ENCODE assay signal across 7 cellular contexts in genomic region chr9:100421116-100421515, GRCh38. TPM values are rescaled to one million over a fixed set of nuclear protein-coding genes. Genes with fewer than 3 reads are reported as not detected.
DNase-seq lines count a peak whose midpoint lies in the region; ATAC-seq, FAIRE-seq and TF ChIP-seq lines count a peak whose summit lies in the region.
"Not testable (repeated sequence)": the region's sequence is repeated elsewhere in the genome, so short reads cannot be mapped to it uniquely, and the experiment has no call there.
"Had no signal": no experiment of that assay in that cellular context is flagged by ENCODE, and none has a peak within 500 bp of the region (broad histone marks: within the 10 kb centered on the region; RNA-seq: fewer than 3 reads in every experiment).

No MANE protein-coding gene starts in this region.

- intact Hi-C loops in IMR-90 (cut with micrococcal nuclease), result loop anchor here (10.0 kb wide), 1 partner anchor 1236 kb away; no protein-coding TSS in a partner anchor

- not testable (repeated sequence) for H4K91ac ChIP-seq in IMR-90 (ENCODE audit: insufficient read depth, low read depth, low read length)

- DNase-seq in EL, result peak; percentile 45
- not testable (repeated sequence) for DNase-seq in H54 (ENCODE audit: insufficient read length, low spot score); astrocyte (ENCODE audit: low read depth)
- DNase-seq in IMR-90, result peak; percentile 45
- peak; percentile 22 for DNase-seq in RCC 7860 (ENCODE audit: low spot score)
- peak; percentile 45 for DNase-seq in choroid plexus epithelial cell (ENCODE audit: low read depth)

- TF ChIP-seq POLR2A in H54 (IDR thresholded peaks at IDR 0.05; ENCODE audit: low read depth, low read length); IMR-90 (IDR thresholded peaks at IDR 0.05; ENCODE audit: low read depth, low read length): not testable (repeated sequence)

- H3K9me3 ChIP-seq in IMR-90 (ENCODE audit: control insufficient read depth, insufficient read depth, low read length); astrocyte (ENCODE audit: insufficient read depth, low read depth, low read length): not testable (repeated sequence)

- H3K27me3 ChIP-seq in IMR-90 (ENCODE audit: control insufficient read depth, insufficient read depth, low read length); astrocyte (ENCODE audit: insufficient read depth, low read length): not testable (repeated sequence)

- H3K4me3 ChIP-seq in IMR-90 (ENCODE audit: insufficient read depth, low read depth, low read length); astrocyte (ENCODE audit: insufficient read depth, low read depth, low read length); choroid plexus epithelial cell (ENCODE audit: low read depth, low read length): not testable (repeated sequence)

- not testable (repeated sequence) for H3K9me1 ChIP-seq in IMR-90 (ENCODE audit: insufficient read depth, low read length)

- not testable (repeated sequence) for H3K79me1 ChIP-seq in IMR-90 (ENCODE audit: low read depth in 1 of 2, low read length in 2 of 2)

- not testable (repeated sequence) for H3K36me3 ChIP-seq in IMR-90 (ENCODE audit: control insufficient read depth, insufficient read depth, low read length); astrocyte (ENCODE audit: insufficient read depth, low read length)

- H3K14ac ChIP-seq in IMR-90 (replicated peaks; ENCODE audit: low read depth, low read length), result not testable (repeated sequence)

- POLR2A ChIA-PET in IMR-90 (lab: Charles Lee; ENCODE audit: unreplicated experiment), result not testable (repeated sequence)

- H3K23ac ChIP-seq in IMR-90 (ENCODE audit: low read depth, low read length), result not testable (repeated sequence)

- CTCF ChIA-PET in IMR-90 (lab: Yijun Ruan, JAX), result not testable (repeated sequence)

- H4K20me1 ChIP-seq in IMR-90 (ENCODE audit: insufficient read depth, low read length); astrocyte (ENCODE audit: insufficient read depth, low read length): not testable (repeated sequence)

- not testable (repeated sequence) for H3K36me3 Mint-ChIP-seq in astrocyte (ENCODE audit: low read depth, unreplicated experiment)

- H2BK15ac ChIP-seq in IMR-90 (ENCODE audit: low read depth, low read length), result not testable (repeated sequence)

- not testable (repeated sequence) for H3K4ac ChIP-seq in IMR-90 (ENCODE audit: low read depth, low read length)

- not testable (repeated sequence) for ATAC-seq in IMR-90 (ENCODE audit: low read depth)

- H3K18ac ChIP-seq in IMR-90 (ENCODE audit: low read depth, low read length), result not testable (repeated sequence)

- not testable (repeated sequence) for H2BK120ac ChIP-seq in IMR-90 (ENCODE audit: low read depth, low read length)

- not testable (repeated sequence) for H2AK5ac ChIP-seq in IMR-90 (ENCODE audit: low read depth, low read length)

- H2AFZ ChIP-seq in IMR-90 (replicated peaks; ENCODE audit: low read length, poor library complexity); astrocyte (ENCODE audit: low read depth, low read length): not testable (repeated sequence)

- not testable (repeated sequence) for H3K27me3 Mint-ChIP-seq in astrocyte (ENCODE audit: low read depth, unreplicated experiment)

- not testable (repeated sequence) for H3K79me2 ChIP-seq in astrocyte (ENCODE audit: insufficient read depth, low read length)

- not testable (repeated sequence) for TF ChIP-seq RAD21 in IMR-90 (IDR thresholded peaks at IDR 0.05; ENCODE audit: low read length)

- H3K56ac ChIP-seq in IMR-90 (ENCODE audit: extremely low read depth, insufficient read depth, low read length), result not testable (repeated sequence)

- not testable (repeated sequence) for H3K9ac ChIP-seq in IMR-90 (ENCODE audit: low read depth, low read length); astrocyte (ENCODE audit: low read length)

- peak; percentile 30 for FAIRE-seq in H54 (lab: Jason Lieb, UNC)
- FAIRE-seq in RCC 7860 (lab: Jason Lieb, UNC); astrocyte (lab: Jason Lieb, UNC): not testable (repeated sequence)

- not testable (repeated sequence) for H3K27ac ChIP-seq in IMR-90 (ENCODE audit: insufficient read depth, low read length)
- peak overlapping the region; percentile 37 for H3K27ac ChIP-seq in astrocyte (ENCODE audit: low read depth, low read length)

- not testable (repeated sequence) for TF ChIP-seq CTCF in IMR-90 (conservative IDR thresholded peaks at IDR 0.05; ENCODE audit: low read depth, low read length); astrocyte (IDR thresholded peaks at IDR 0.05; ENCODE audit: insufficient read depth, low read depth, low read length); choroid plexus epithelial cell (conservative IDR thresholded peaks at IDR 0.05; ENCODE audit: low read depth, low read length)

- H2AK9ac ChIP-seq in IMR-90 (replicated peaks; ENCODE audit: low read depth, low read length, poor library complexity), result not testable (repeated sequence)

- H3K4me1 ChIP-seq in IMR-90 (ENCODE audit: control insufficient read depth, insufficient read depth, low read length); astrocyte (ENCODE audit: insufficient read depth, low read length): not testable (repeated sequence)

- H2BK20ac ChIP-seq in IMR-90 (ENCODE audit: low read depth, low read length), result not testable (repeated sequence)

- H3K4me1 Mint-ChIP-seq in astrocyte (ENCODE audit: low read depth, unreplicated experiment), result not testable (repeated sequence)

- H3K4me2 ChIP-seq in IMR-90 (ENCODE audit: low read depth, low read length), result not testable (repeated sequence)
- peak overlapping the region; percentile 19 for H3K4me2 ChIP-seq in astrocyte (ENCODE audit: low read length)

- not testable (repeated sequence) for H4K5ac ChIP-seq in IMR-90 (ENCODE audit: low read depth, low read length)

- H2BK5ac ChIP-seq in IMR-90 (ENCODE audit: low read depth, low read length, poor library complexity, severe bottlenecking), result not testable (repeated sequence)

- WGBS in IMR-90 (ENCODE audit: extremely low coverage in 2 of 2, insufficient read length in 1 of 2), 2 experiments, result no CpG with 5 or more reads among the region's 3 CpGs

- not testable (repeated sequence) for H3K27ac Mint-ChIP-seq in astrocyte (ENCODE audit: unreplicated experiment)

- not testable (repeated sequence) for BruUV-seq in IMR-90 (replicated peaks; lab: Mats Ljungman, UMichigan)

- H4K8ac ChIP-seq in IMR-90 (ENCODE audit: low read depth in 2 of 2, low read length in 2 of 2), result not testable (repeated sequence)

- not testable (repeated sequence) for H3K4me3 Mint-ChIP-seq in astrocyte (ENCODE audit: unreplicated experiment)

- in situ Hi-C loops in IMR-90 (cut with MboI; ENCODE audit: low sequenced_read_pairs), result not testable (repeated sequence)

- dilution Hi-C loops in IMR-90 (cut with HindIII; ENCODE audit: low sequenced_read_pairs, unreplicated experiment), result not testable (repeated sequence)

- not testable (repeated sequence) for H3K9me3 Mint-ChIP-seq in astrocyte (ENCODE audit: unreplicated experiment)

RNA-seq across cellular contexts. Expression of gene MSANTD3, which starts 5.8 kb away (rescaled TPM):
- 55.9 and 71.1 TPM in 2 replicates for total RNA-seq in IMR-90 (2012; rRNA removed)
- 45.3 and 45.5 TPM in 2 replicates for polyA plus RNA-seq in IMR-90 (2012; rRNA removed)
- polyA plus RNA-seq in IMR-90 (2012; cell fraction: cytosol; rRNA removed), result 34.1 and 68.2 TPM in 2 replicates
- polyA plus RNA-seq in IMR-90 (2012; cell fraction: nucleus; rRNA removed; ENCODE audit: low replicate concordance), result 13.4 and 55.4 TPM in 2 replicates
- 64.1 and 76.0 TPM in 2 replicates for total RNA-seq in astrocyte

RNA-seq across cellular contexts. Expression of gene TMEFF1, which starts 51.8 kb away (rescaled TPM):
- total RNA-seq in IMR-90 (2012; rRNA removed), result 0.90 and 1.9 TPM in 2 replicates
- 0.62 and 0.89 TPM in 2 replicates for polyA plus RNA-seq in IMR-90 (2012; rRNA removed)
- polyA plus RNA-seq in IMR-90 (2012; cell fraction: cytosol; rRNA removed), result 0.26 and 0.85 TPM in 2 replicates
- 0.32 and 0.77 TPM in 2 replicates for polyA plus RNA-seq in IMR-90 (2012; cell fraction: nucleus; rRNA removed; ENCODE audit: low replicate concordance)
- total RNA-seq in astrocyte, result 10.3 and 14.8 TPM in 2 replicates
- total RNA-seq: CD4-positive, alpha-beta memory T cell had no signal
- polyA plus RNA-seq: CD4-positive, alpha-beta memory T cell had no signal
